1 cellular context compared by ENCODE assay signal in the genomic region with DNA sequence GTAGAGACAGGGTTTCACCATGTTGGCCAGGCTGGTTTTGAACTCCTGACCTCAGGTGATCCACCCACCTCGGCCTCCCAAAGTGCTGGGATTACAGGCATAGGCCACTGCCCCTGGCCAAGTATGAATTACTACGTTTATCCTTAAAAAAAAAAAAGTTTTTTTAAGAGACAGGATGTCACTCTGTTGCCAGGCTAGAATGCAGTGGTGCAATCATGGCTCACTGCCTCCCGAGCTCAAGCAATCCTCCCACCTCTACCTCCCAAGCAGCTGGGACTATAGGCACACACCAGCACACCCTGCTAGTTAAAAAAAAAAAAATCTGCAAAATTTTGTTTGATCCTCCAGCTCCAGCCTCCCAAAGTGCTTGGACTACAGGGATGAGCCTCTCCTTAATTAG.
TF ChIP-seq lines count a peak whose summit lies in the region.

No MANE protein-coding gene starts in this region.

TF ChIP-seq in HepG2, 621 proteins besides CTCF, POLR2A, EP300 and RAD21 (continued from another document):
- no peak for TF ChIP-seq TEF (CRISPR knock-in tag; IDR thresholded peaks at IDR 0.05)
- TF ChIP-seq ZNF20 (CRISPR knock-in tag; IDR thresholded peaks at IDR 0.05): no peak
- no peak for TF ChIP-seq IKZF1 (IDR thresholded peaks at IDR 0.05)
- TF ChIP-seq HMG20B (CRISPR knock-in tag; conservative IDR thresholded peaks at IDR 0.05): no peak
- TF ChIP-seq MYPOP (CRISPR knock-in tag; IDR thresholded peaks at IDR 0.05): no peak
- TF ChIP-seq MIXL1 (CRISPR knock-in tag; IDR thresholded peaks at IDR 0.05): no peak
- no peak for TF ChIP-seq MEIS1 (CRISPR knock-in tag; IDR thresholded peaks at IDR 0.05; ENCODE audit: borderline replicate concordance)
- TF ChIP-seq NFAT5 (CRISPR knock-in tag; IDR thresholded peaks at IDR 0.05): no peak
- TF ChIP-seq HNRNPL (IDR thresholded peaks at IDR 0.05; ENCODE audit: low read depth, low read length): no peak
- TF ChIP-seq ZNF547 (CRISPR knock-in tag; IDR thresholded peaks at IDR 0.05): no peak
- no peak for TF ChIP-seq MAFF (IDR thresholded peaks at IDR 0.05; ENCODE audit: low read depth, low read length)
